Comparison of ENCODE assay signal across 8 cellular contexts in genomic region chrX:101097546-101098453, GRCh38. TPM values are rescaled to one million over a fixed set of nuclear protein-coding genes. Genes with fewer than 3 reads are reported as not detected.
DNase-seq lines count a peak whose midpoint lies in the region; ATAC-seq, FAIRE-seq and TF ChIP-seq lines count a peak whose summit lies in the region.

Gene CENPI (plus strand): TSS chrX:101098204. CDS start chrX:101101071, 2,867 bp downstream.

- no peaks in the 10 kb centered on the region for H3K27me3 Mint-ChIP-seq in astrocyte (ENCODE audit: low read depth, unreplicated experiment)

- H3K27ac ChIP-seq in astrocyte (ENCODE audit: low read depth, low read length) (peak within 1 kb of the TSS; percentile 89), right atrium auricular region (peak within 1 kb of the TSS; percentile 77 to 78), prostate gland (peak within 1 kb of the TSS; percentile 53 to 67)

- no peaks in the 10 kb centered on the region for H3K4me1 Mint-ChIP-seq in astrocyte (ENCODE audit: low read depth, unreplicated experiment)

- H3K4me1 ChIP-seq in astrocyte (ENCODE audit: insufficient read depth, low read length) (peaks cover 5% of the 10 kb centered on the region), right atrium auricular region (no peaks in the 10 kb centered on the region), prostate gland (replicated peaks) (no peaks in the 10 kb centered on the region)

- H3K27me3 ChIP-seq in astrocyte (ENCODE audit: insufficient read depth, low read length) (no peaks in the 10 kb centered on the region), right atrium auricular region (no peaks in the 10 kb centered on the region), prostate gland (replicated peaks; ENCODE audit: insufficient read depth) (no peaks in the 10 kb centered on the region)

- peak within 1 kb of the TSS; percentile 93 for H3K27ac Mint-ChIP-seq in astrocyte (ENCODE audit: unreplicated experiment)

- intact Hi-C loops in T-helper 2 cell treated with Interferon-gamma antibody and Interleukin-4, amounts not matched to agents 100 ng/mL and 5 ng/mL, for 36 hours (cut with micrococcal nuclease), result loop anchor here (1.0 to 5.0 kb wide), 3 partner anchors 45 to 295 kb away; partner anchors contain the start of genes CSTF2, RPL36A and TRMT2B
- intact Hi-C loops in prostate gland (cut with DNase I), result no loop called here

- H3K36me3 ChIP-seq in astrocyte (ENCODE audit: insufficient read depth, low read length) (no peaks in the 10 kb centered on the region), right atrium auricular region (no peaks in the 10 kb centered on the region), prostate gland (no peaks in the 10 kb centered on the region)

- peak within 1 kb of the TSS; percentile 91 for H3K4me3 Mint-ChIP-seq in astrocyte (ENCODE audit: unreplicated experiment)

- H3K79me2 ChIP-seq in astrocyte (ENCODE audit: insufficient read depth, low read length), result peaks cover 32% of the 10 kb centered on the region

- H3K4me2 ChIP-seq in astrocyte (ENCODE audit: low read length), result peak within 1 kb of the TSS; percentile 89

- no peaks in the 10 kb centered on the region for H3K9me3 Mint-ChIP-seq in astrocyte (ENCODE audit: unreplicated experiment)

- H3K4me3 ChIP-seq in astrocyte (ENCODE audit: insufficient read depth, low read depth, low read length) (peak within 1 kb of the TSS; percentile 78), right atrium auricular region (peak within 1 kb of the TSS; percentile 33 to 48), prostate gland (peak within 1 kb of the TSS; percentile 19 to 24)

- H3K9ac ChIP-seq in astrocyte (ENCODE audit: low read length), result peak within 1 kb of the TSS; percentile 88

- DNase-seq in GM18507 (ENCODE audit: extremely low spot score, insufficient read length, low read depth) (peak; percentile 86), NCI-H1930 (lab: John Stamatoyannopoulos, UW) (peak; percentile 92 to 93), astrocyte (ENCODE audit: low read depth) (peak; percentile 85), right atrium auricular region (ENCODE audit: low spot score) (peak; percentile 93), prostate gland (ENCODE audit: low spot score) (peak; percentile 89), urothelium cell line (ENCODE audit: low spot score) (peak; percentile 97)

- FAIRE-seq in GM18507 (lab: Jason Lieb, UNC) (peak; percentile 99), astrocyte (lab: Jason Lieb, UNC) (peak; percentile 98), urothelium cell line (lab: Jason Lieb, UNC) (peak; percentile 68)

- 1% methylated on average over 36 of the region's 48 CpGs for WGBS in prostate gland

- no peak for TF ChIP-seq POLR2A in prostate gland (IDR thresholded peaks at IDR 0.05)

- peak; percentile 99 for ATAC-seq in HG02973 (IDR thresholded peaks at IDR 0.05; ENCODE audit: unreplicated experiment)

- H3K9me3 ChIP-seq in astrocyte (ENCODE audit: insufficient read depth, low read depth, low read length) (no peaks in the 10 kb centered on the region), right atrium auricular region (no peaks in the 10 kb centered on the region), prostate gland (no peaks in the 10 kb centered on the region)

- H4K20me1 ChIP-seq in astrocyte (ENCODE audit: insufficient read depth, low read length), result no peaks in the 10 kb centered on the region

- H2AFZ ChIP-seq in astrocyte (ENCODE audit: low read depth, low read length), result peak within 1 kb of the TSS; percentile 79

- no peaks in the 10 kb centered on the region for H3K36me3 Mint-ChIP-seq in astrocyte (ENCODE audit: low read depth, unreplicated experiment)

- TF ChIP-seq CTCF in astrocyte (IDR thresholded peaks at IDR 0.05; ENCODE audit: insufficient read depth, low read depth, low read length), result no peak
- no peak for TF ChIP-seq CTCF in right atrium auricular region (IDR thresholded peaks at IDR 0.05)
- peak in 1 of 4 experiments; percentile 20 for TF ChIP-seq CTCF in prostate gland (IDR thresholded peaks at IDR 0.05)

RNA-seq across cellular contexts. Expression of gene CENPI, which starts in this region (rescaled TPM):
- 24.3 and 26.2 TPM in 2 replicates for total RNA-seq in T-helper 2 cell treated with Interferon-gamma antibody and Interleukin-4, amounts not matched to agents 100 ng/mL and 5 ng/mL, for 36 hours
- total RNA-seq in astrocyte (3.1 and 5.0 TPM in 2 replicates), right atrium auricular region (under 1 TPM; 0.16 to 0.63 TPM), prostate gland (1 to 10 TPM; 1.0 to 1.9 TPM)

Comparison
In these comparisons a context has a peak if more than half of its experiments do, and no peak if none do; other contexts are left out.
1. Peak in every context shown above with its lines: DNase-seq, ATAC-seq, H3K4me3 ChIP-seq and H3K27ac ChIP-seq.
2. Peak in DNase-seq, H3K4me3 ChIP-seq and H3K27ac ChIP-seq in right atrium auricular region; RNA of the gene not detected or under 1 TPM.
3. H3K4me3 ChIP-seq: peak in every context shown above with its lines; median percentile 78 in astrocyte; 40 in right atrium auricular region; 22 in prostate gland.